Comparison of ENCODE assay signal across 14 cellular contexts in the genomic region with DNA sequence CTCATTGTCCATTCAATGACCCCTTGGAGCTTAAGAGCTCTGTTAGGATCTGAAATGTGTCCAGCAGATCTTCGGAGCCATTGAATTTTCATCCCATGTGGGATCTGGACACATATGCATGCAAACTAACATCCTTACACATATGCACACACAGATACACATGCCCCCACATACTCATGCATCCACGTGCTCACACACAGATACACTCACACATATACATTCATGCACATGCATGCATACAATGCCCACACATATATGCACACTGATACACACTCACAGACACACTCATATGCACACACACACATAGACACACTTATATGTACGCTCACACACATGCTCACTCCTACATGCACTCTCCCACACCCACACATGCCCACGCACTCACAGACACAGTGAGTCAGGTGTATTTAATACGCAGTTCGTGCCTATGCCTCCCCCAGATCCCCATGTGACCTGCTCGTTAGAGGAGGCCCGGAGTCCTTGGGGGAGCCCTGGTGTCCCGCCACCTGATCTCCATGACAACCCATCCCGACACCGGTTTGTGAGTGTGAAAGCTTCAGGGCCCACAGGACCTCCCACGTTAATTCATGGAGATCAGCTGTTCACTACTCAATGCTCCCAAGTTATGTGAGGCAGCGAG.
"Had no signal": no experiment of that assay in that cellular context is flagged by ENCODE, and none has a peak within 500 bp of the region (broad histone marks: within the 10 kb centered on the region; RNA-seq: fewer than 3 reads in every experiment).

No MANE protein-coding gene starts in this region.

- H3K27me3 ChIP-seq: cardiac muscle cell, foreskin keratinocyte, tibial nerve had no signal

- H3K36me3 Mint-ChIP-seq: mesothelial cell of epicardium; stimulated activated memory B cell treated with anti-CD40 and anti-IgM and Interleukin-4, amounts not matched to agents 10 μg/mL and 1 μg/mL and 100 μg/mL, for 72 hours had no signal

- H3K4me3 Mint-ChIP-seq: activated CD8-positive, alpha-beta T cell treated with anti-CD3 and anti-CD28 coated beads, Interleukin-2, amount 10 ng/mL, durations not matched to agents 7 days and 5 days; mesothelial cell of epicardium; stimulated activated memory B cell treated with anti-CD40 and anti-IgM and Interleukin-4, amounts not matched to agents 10 μg/mL and 1 μg/mL and 100 μg/mL, for 72 hours; T-helper 1 cell treated with Interleukin-12 subunit alpha and Interleukin-12 subunit beta and Interleukin-4 antibody, amounts not matched to agents 30 μg/mL and 1 μg/mL, for 36 hours had no signal

- H3K27ac ChIP-seq: cardiac muscle cell, foreskin keratinocyte, heart left ventricle, spleen, tibial nerve had no signal

- H3K27ac Mint-ChIP-seq: activated CD8-positive, alpha-beta T cell treated with anti-CD3 and anti-CD28 coated beads, Interleukin-2, amount 10 ng/mL, durations not matched to agents 7 days and 5 days; mesothelial cell of epicardium; stimulated activated memory B cell treated with anti-CD40 and anti-IgM and Interleukin-4, amounts not matched to agents 10 μg/mL and 1 μg/mL and 100 μg/mL, for 72 hours; T-helper 1 cell treated with Interleukin-12 subunit alpha and Interleukin-12 subunit beta and Interleukin-4 antibody, amounts not matched to agents 30 μg/mL and 1 μg/mL, for 36 hours had no signal

- DNase-seq: activated CD4-positive, alpha-beta T cell treated with anti-CD3 and anti-CD28 coated beads for 48 hours; activated CD8-positive, alpha-beta memory T cell treated with anti-CD3 and anti-CD28 coated beads, Interleukin-2, amount 50 U/mL, for 48 hours; activated CD8-positive, alpha-beta T cell treated with anti-CD3 and anti-CD28 coated beads, Interleukin-2, amount 10 ng/mL, durations not matched to agents 7 days and 5 days; activated naive CD4-positive, alpha-beta T cell; foreskin keratinocyte; heart left ventricle; spleen; stimulated activated CD4-positive, alpha-beta T cell treated with anti-CD3 and anti-CD28 coated beads, Interleukin-1b, Interleukin-23, amount 100 ng/mL, for 48 hours had no signal

- H3K4me1 ChIP-seq: heart left ventricle, spleen, tibial nerve had no signal

- H3K4me3 ChIP-seq: cardiac muscle cell, heart left ventricle, spleen, tibial nerve had no signal

- H3K36me3 ChIP-seq: cardiac muscle cell, heart left ventricle, spleen, tibial nerve had no signal

- ATAC-seq: activated CD8-positive, alpha-beta T cell treated with anti-CD3 and anti-CD28 coated beads, Interleukin-2, amount 10 ng/mL, durations not matched to agents 7 days and 5 days; foreskin keratinocyte; heart left ventricle; sciatic nerve; stimulated activated memory B cell treated with anti-CD40 and anti-IgM and Interleukin-4, amounts not matched to agents 10 μg/mL and 1 μg/mL and 100 μg/mL, for 72 hours had no signal

- H3K9me3 ChIP-seq: heart left ventricle, spleen, tibial nerve had no signal

- H3K9me3 Mint-ChIP-seq: mesothelial cell of epicardium; stimulated activated memory B cell treated with anti-CD40 and anti-IgM and Interleukin-4, amounts not matched to agents 10 μg/mL and 1 μg/mL and 100 μg/mL, for 72 hours; T-helper 1 cell treated with Interleukin-12 subunit alpha and Interleukin-12 subunit beta and Interleukin-4 antibody, amounts not matched to agents 30 μg/mL and 1 μg/mL, for 36 hours had no signal
